1 cellular context compared by ENCODE assay signal in genomic region chr5:92908952-92909351, GRCh38.
TF ChIP-seq lines count a peak whose summit lies in the region.

No MANE protein-coding gene starts in this region.

TF ChIP-seq in HCT116, 20 proteins besides CTCF, POLR2A, EP300 and RAD21 (continued from another document):
- no peak for TF ChIP-seq ATF3 (IDR thresholded peaks at IDR 0.05)
- TF ChIP-seq MAX (IDR thresholded peaks at IDR 0.05), result no peak
- TF ChIP-seq SRF (IDR thresholded peaks at IDR 0.05; ENCODE audit: low read depth), result no peak
- TF ChIP-seq SIN3A (IDR thresholded peaks at IDR 0.05; ENCODE audit: low read depth), result no peak
